ENCODE assay signal across 8 cellular contexts in the genomic region with DNA sequence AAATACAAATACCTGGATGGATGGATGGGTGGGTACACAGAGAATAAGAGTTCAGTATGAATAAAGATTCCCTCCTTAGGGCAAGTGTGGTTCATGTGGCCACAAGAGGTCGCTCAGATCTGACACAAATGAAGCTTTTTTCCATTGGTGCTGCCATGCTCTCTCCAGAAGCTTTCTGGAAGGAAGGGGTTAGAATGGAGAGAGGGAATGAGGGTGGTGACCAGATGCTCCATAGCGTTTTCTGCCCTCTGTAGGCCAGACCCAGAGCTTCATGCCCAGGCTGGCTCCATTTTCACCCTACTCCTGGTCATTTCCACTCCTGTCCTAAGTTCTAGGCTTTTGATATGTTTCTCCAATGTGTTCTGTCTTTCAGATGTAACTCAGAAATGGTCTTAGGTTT. TPM values are rescaled to one million over a fixed set of nuclear protein-coding genes. Genes with fewer than 3 reads are reported as not detected.
DNase-seq lines count a peak whose midpoint lies in the region; ATAC-seq and TF ChIP-seq lines count a peak whose summit lies in the region.

No MANE protein-coding gene starts in this region.

- no peaks in the 10 kb centered on the region for H3K4me1 ChIP-seq in PC-9 (replicated peaks; ENCODE audit: insufficient read depth)

- CTCF ChIA-PET in PC-9 (lab: Charles Lee), result interaction anchor here (0.7 to 2.4 kb wide), 7 partner anchors 17 to 209 kb away, joined by 3 to 46 read pairs (median 4); a partner anchor contains a TSS

- no peaks in the 10 kb centered on the region for H3K9me2 ChIP-seq in PC-9 (ENCODE audit: insufficient read depth)

- no peaks in the 10 kb centered on the region for H3F3A ChIP-seq in PC-9 (ENCODE audit: insufficient read depth, low read depth)

- H4K20me1 ChIP-seq in PC-9 (ENCODE audit: insufficient read depth), result no peaks in the 10 kb centered on the region

- no peaks in the 10 kb centered on the region for H3K36me3 Mint-ChIP-seq in glutamatergic neuron (ENCODE audit: unreplicated experiment)
- H3K36me3 Mint-ChIP-seq in progenitor cell of endocrine pancreas (ENCODE audit: insufficient read depth), result no peaks in the 10 kb centered on the region

- no peak overlapping the region for H3K27ac Mint-ChIP-seq in glutamatergic neuron (ENCODE audit: unreplicated experiment)
- no peak overlapping the region for H3K27ac Mint-ChIP-seq in progenitor cell of endocrine pancreas

- BruUV-seq in PC-9 (replicated peaks; lab: Mats Ljungman, UMichigan), result no TSS peak

- no peaks in the 10 kb centered on the region for H3K36me3 ChIP-seq in MG63
- H3K36me3 ChIP-seq in PC-9 (ENCODE audit: low read depth), result no peaks in the 10 kb centered on the region

- H3K27ac ChIP-seq in PC-9, result no peak overlapping the region

- no peaks in the 10 kb centered on the region for H3K79me2 ChIP-seq in PC-9 (ENCODE audit: low read depth)

- DNase-seq in GF-D8 (lab: John Stamatoyannopoulos, UW) (peak; percentile 19), MG63 (peak; percentile 67), PC-9 (peak; percentile 61 to 70), glutamatergic neuron (peak; percentile 50), progenitor cell of endocrine pancreas (ENCODE audit: low spot score, unreplicated experiment) (peak; percentile 27)
- peak; percentile 36 for DNase-seq in activated naive CD4-positive, alpha-beta T cell treated with Interleukin-2 at 50 U/mL for 16 hours

- H3K4me3 ChIP-seq in MG63, result no peak overlapping the region
- no peak overlapping the region for H3K4me3 ChIP-seq in PC-9

- intact Hi-C loops in PC-9 (cut with micrococcal nuclease; ENCODE audit: unreplicated experiment), result loop anchor here (1.0 to 10.0 kb wide), 6 partner anchors 19 to 638 kb away; a partner anchor contains a TSS

- H3K4me3 Mint-ChIP-seq in glutamatergic neuron (ENCODE audit: unreplicated experiment) (no peak overlapping the region), progenitor cell of endocrine pancreas (ENCODE audit: low read depth) (no peak overlapping the region)

- H3K4me2 ChIP-seq in PC-9, result no peak overlapping the region

- no peak for ATAC-seq in GM21619 (IDR thresholded peaks at IDR 0.05; ENCODE audit: unreplicated experiment)
- ATAC-seq in HG02763 (IDR thresholded peaks at IDR 0.05; ENCODE audit: unreplicated experiment), result no peak

- H3K27me3 Mint-ChIP-seq in glutamatergic neuron (ENCODE audit: unreplicated experiment), result peaks cover 5% of the 10 kb centered on the region
- H3K27me3 Mint-ChIP-seq in progenitor cell of endocrine pancreas, result peaks cover 49% of the 10 kb centered on the region

- peaks cover 4% of the 10 kb centered on the region for H3K9me3 Mint-ChIP-seq in glutamatergic neuron (ENCODE audit: unreplicated experiment)
- no peaks in the 10 kb centered on the region for H3K9me3 Mint-ChIP-seq in progenitor cell of endocrine pancreas (ENCODE audit: low read depth)

- POLR2A ChIA-PET in PC-9 (lab: Charles Lee; ENCODE audit: unreplicated experiment), result no interaction called here

- peaks cover 31% of the 10 kb centered on the region for H3K27me3 ChIP-seq in MG63
- peaks cover 19% of the 10 kb centered on the region for H3K27me3 ChIP-seq in PC-9 (ENCODE audit: insufficient read depth, low read depth)

- no peaks in the 10 kb centered on the region for H3K9me3 ChIP-seq in MG63
- H3K9me3 ChIP-seq in PC-9 (ENCODE audit: insufficient read depth, low read depth), result no peaks in the 10 kb centered on the region

- no peak overlapping the region for H2AFZ ChIP-seq in PC-9

- peak; percentile 74 for TF ChIP-seq CTCF in PC-9 (conservative IDR thresholded peaks at IDR 0.05)
- TF ChIP-seq CTCF in glutamatergic neuron (IDR thresholded peaks at IDR 0.05; ENCODE audit: partially characterized antibody, unreplicated experiment), result peak; percentile 57
- peak; percentile 75 for TF ChIP-seq CTCF in progenitor cell of endocrine pancreas (IDR thresholded peaks at IDR 0.05; ENCODE audit: unreplicated experiment)

- peaks cover 11% of the 10 kb centered on the region for H3K4me1 Mint-ChIP-seq in glutamatergic neuron (ENCODE audit: low read depth, unreplicated experiment)
- no peaks in the 10 kb centered on the region for H3K4me1 Mint-ChIP-seq in progenitor cell of endocrine pancreas (ENCODE audit: low read depth)

RNA-seq across cellular contexts. Expression of a gene that starts 3.3 kb away (rescaled TPM):
- total RNA-seq in MG63 (2014; rRNA removed; shearing (Covaris generic); ENCODE audit: low replicate concordance), result not detected in 2 replicates
- total RNA-seq in PC-9 (2021), result not detected in 2 replicates
- total RNA-seq in glutamatergic neuron (ENCODE audit: unreplicated experiment), result not detected
- not detected in 2 replicates for total RNA-seq in progenitor cell of endocrine pancreas

RNA-seq across cellular contexts. Expression of a gene that starts 18.1 kb away (rescaled TPM):
- total RNA-seq in MG63 (2014; rRNA removed; shearing (Covaris generic); ENCODE audit: low replicate concordance), result 9.2 and 17.1 TPM in 2 replicates
- total RNA-seq in PC-9 (2021) (33.1 and 50.4 TPM in 2 replicates), glutamatergic neuron (ENCODE audit: unreplicated experiment) (11.6 TPM), progenitor cell of endocrine pancreas (16.9 and 17.2 TPM in 2 replicates)

RNA-seq across cellular contexts. Expression of a gene that starts 27.8 kb away (rescaled TPM):
- total RNA-seq in MG63 (2014; rRNA removed; shearing (Covaris generic); ENCODE audit: low replicate concordance), result not detected in 2 replicates
- not detected in 2 replicates for total RNA-seq in PC-9 (2021)
- not detected for total RNA-seq in glutamatergic neuron (ENCODE audit: unreplicated experiment)
- total RNA-seq in progenitor cell of endocrine pancreas, result not detected in 2 replicates
